In the genomic region with DNA sequence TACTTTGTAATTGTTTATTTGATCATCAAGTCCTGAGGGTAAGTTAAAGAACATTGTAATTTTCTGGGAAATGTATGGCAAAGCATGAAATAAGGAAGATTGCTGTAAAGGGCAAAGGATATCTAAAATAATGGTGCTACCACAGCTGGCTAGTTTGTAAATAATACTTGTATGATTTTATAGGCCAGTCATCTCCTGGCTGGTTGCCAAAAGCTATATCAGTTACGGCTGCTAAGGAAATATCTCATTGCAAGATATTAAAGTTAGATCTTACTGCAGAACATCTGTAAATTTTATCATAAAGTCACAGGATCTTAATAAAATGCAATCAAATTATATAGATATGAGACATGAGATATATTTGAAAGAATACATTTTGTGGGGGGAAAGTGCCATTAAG, we compare ENCODE assay signal across 14 cellular contexts.
"Had no signal": no experiment of that assay in that cellular context is flagged by ENCODE, and none has a peak within 500 bp of the region (broad histone marks: within the 10 kb centered on the region; RNA-seq: fewer than 3 reads in every experiment).

No MANE protein-coding gene starts in this region.

- H3K36me3 ChIP-seq: heart right ventricle, stomach had no signal

- FAIRE-seq: colon had no signal

- H3K4me2 ChIP-seq: smooth muscle cell had no signal

- DNase-seq: activated CD4-positive, alpha-beta memory T cell treated with anti-CD3 and anti-CD28 coated beads for 36 hours; activated CD4-positive, alpha-beta T cell treated with anti-CD3 and anti-CD28 coated beads for 4 hours; caudate nucleus; endodermal cell; heart right ventricle; immature natural killer cell; occipital lobe; posterior cingulate gyrus; right cardiac atrium; stimulated activated CD4-positive, alpha-beta T cell treated with anti-CD3 and anti-CD28 coated beads, Interleukin-4, amount 100 ng/mL, for 1 hour; stomach; testis had no signal

- H3K4me3 ChIP-seq: heart right ventricle, smooth muscle cell, stomach, testis had no signal

- H3K4me1 ChIP-seq: heart right ventricle, stomach, testis had no signal

- H3K9me3 ChIP-seq: testis had no signal

- H3K27me3 ChIP-seq: heart right ventricle, stomach, testis had no signal

- H3K27ac ChIP-seq: heart right ventricle, stomach, testis had no signal
